In genomic region chr18:2979871-2980606, GRCh38 we compare ENCODE assay signal across 9 cellular contexts. TPM values are rescaled to one million over a fixed set of nuclear protein-coding genes. Genes with fewer than 3 reads are reported as not detected.
DNase-seq lines count a peak whose midpoint lies in the region; ATAC-seq, FAIRE-seq and TF ChIP-seq lines count a peak whose summit lies in the region.
"Had no signal": no experiment of that assay in that cellular context is flagged by ENCODE, and none has a peak within 500 bp of the region (broad histone marks: within the 10 kb centered on the region; RNA-seq: fewer than 3 reads in every experiment).

No MANE protein-coding gene starts in this region.

- peaks cover 18% of the 10 kb centered on the region for H4K20me1 ChIP-seq in K562 (replicated peaks; ENCODE audit: control insufficient read depth, insufficient read depth, low read length)

- POLR2A ChIA-PET in K562 (lab: Yijun Ruan, JAX), result interaction anchor here (0.5 to 2.6 kb wide), 11 partner anchors 9 to 267 kb away, joined by 3 to 10 read pairs (median 3); no protein-coding TSS in a partner anchor
- POLR2A ChIA-PET in naive thymus-derived CD4-positive, alpha-beta T cell (lab: Charles Lee), result interaction anchor here (0.7 to 14.4 kb wide), 11 partner anchors 12 to 84 kb away, joined by 3 to 335 read pairs (median 4); no protein-coding TSS in a partner anchor

- H3K4me2 ChIP-seq in K562 (ENCODE audit: insufficient read depth, low read length), result peak overlapping the region; percentile 9; the same call in 1 of the 2 replicates

- in situ Hi-C loops in K562 (cut with MboI), result no loop called here

- TF ChIP-seq RAD21 in K562 (CRISPR knock-in tag; conservative IDR thresholded peaks at IDR 0.05 in 1 of 2, IDR thresholded peaks at IDR 0.05 in 1 of 2), result no peak

- H3K9me1 ChIP-seq in K562 (ENCODE audit: control insufficient read depth, insufficient read depth, low read length), result peaks cover 4% of the 10 kb centered on the region

- ATAC-seq in K562, result peak; percentile 15
- peak; percentile 60 for ATAC-seq in naive thymus-derived CD4-positive, alpha-beta T cell

- no peaks in the 10 kb centered on the region for H3K27me3 Mint-ChIP-seq in Calu3 (ENCODE audit: unreplicated experiment)
- no peaks in the 10 kb centered on the region for H3K27me3 Mint-ChIP-seq in naive thymus-derived CD4-positive, alpha-beta T cell

- H3K9ac ChIP-seq in K562 (ENCODE audit: insufficient read depth in 1 of 2, low read depth in 2 of 2, low read length in 2 of 2), result no peak overlapping the region

- no peak for TF ChIP-seq POLR2A in K562 (conservative IDR thresholded peaks at IDR 0.05)

- H3K4me3 ChIP-seq in HL-60 (replicated peaks; ENCODE audit: insufficient read depth, low read length) (no peak overlapping the region), K562 (no peak overlapping the region)
- H3K4me3 ChIP-seq in naive thymus-derived CD4-positive, alpha-beta T cell (ENCODE audit: low read length), result peak overlapping the region; percentile 69

- no peaks in the 10 kb centered on the region for H3K9me3 ChIP-seq in K562 (replicated peaks; ENCODE audit: control insufficient read depth, insufficient read depth, low read depth, low read length)
- no peaks in the 10 kb centered on the region for H3K9me3 ChIP-seq in naive thymus-derived CD4-positive, alpha-beta T cell (ENCODE audit: control insufficient read depth in 2 of 3, low read length in 3 of 3)

- TF ChIP-seq EP300 in K562 (IDR thresholded peaks at IDR 0.05; ENCODE audit: low read length), result no peak

- H3K27ac Mint-ChIP-seq in Calu3 (ENCODE audit: unreplicated experiment), result peak overlapping the region; percentile 76
- peak overlapping the region; percentile 88 to 98 (median 94) for H3K27ac Mint-ChIP-seq in naive thymus-derived CD4-positive, alpha-beta T cell

- CTCF ChIA-PET in Calu3 (lab: Charles Lee) (interaction anchor here (1.7 kb wide), 1 partner anchor 32 kb away, joined by 4 read pairs; no protein-coding TSS in a partner anchor), K562 (lab: Yijun Ruan, JAX; ENCODE audit: low intra/inter-chr PET ratio) (no interaction called here)
- CTCF ChIA-PET in naive thymus-derived CD4-positive, alpha-beta T cell (lab: Charles Lee), result interaction anchor here (0.8 to 2.5 kb wide), 11 partner anchors 9 to 266 kb away, joined by 3 to 17 read pairs (median 4); no protein-coding TSS in a partner anchor

- intact Hi-C loops in Calu3 (cut with micrococcal nuclease; ENCODE audit: unreplicated experiment), result loop anchor here (10.0 kb wide), 1 partner anchor 225 kb away; no protein-coding TSS in a partner anchor
- intact Hi-C loops in K562 (cut with micrococcal nuclease), result loop anchor here (5.0 kb wide), 1 partner anchor 33 kb away; no protein-coding TSS in a partner anchor
- intact Hi-C loops in naive thymus-derived CD4-positive, alpha-beta T cell (cut with micrococcal nuclease), result loop anchor here (1.0 to 5.0 kb wide), 2 partner anchors 8 to 472 kb away; partner anchors contain the start of gene TGIF1 (in 1 of the 2)

- H3K9me3 Mint-ChIP-seq in Calu3 (ENCODE audit: low read depth, unreplicated experiment), result peaks cover 2% of the 10 kb centered on the region
- H3K9me3 Mint-ChIP-seq in naive thymus-derived CD4-positive, alpha-beta T cell, result no peaks in the 10 kb centered on the region

- peaks cover 9% of the 10 kb centered on the region for H3K36me3 Mint-ChIP-seq in Calu3 (ENCODE audit: insufficient read depth, unreplicated experiment)
- peaks cover 0 to 41% (median 10%) of the 10 kb centered on the region in 5 donors for H3K36me3 Mint-ChIP-seq in naive thymus-derived CD4-positive, alpha-beta T cell

- no peak for FAIRE-seq in K562 (lab: Jason Lieb, UNC)
- FAIRE-seq: colon had no signal

- H3K4me3 Mint-ChIP-seq in Calu3 (ENCODE audit: low read depth, unreplicated experiment), result peak overlapping the region; percentile 8
- H3K4me3 Mint-ChIP-seq in naive thymus-derived CD4-positive, alpha-beta T cell, result peak overlapping the region; percentile 78 to 94 (median 84)

- H3K4me1 Mint-ChIP-seq in Calu3 (ENCODE audit: low read depth, unreplicated experiment), result peaks cover 79% of the 10 kb centered on the region
- peaks cover 60 to 85% (median 76%) of the 10 kb centered on the region in 7 donors for H3K4me1 Mint-ChIP-seq in naive thymus-derived CD4-positive, alpha-beta T cell

- DNase-seq in Calu3 (peak; percentile 24), HL-60 (ENCODE audit: low read depth in 1 of 2, low spot score in 1 of 2) (peak in 1 of 2 experiments; percentile 63), K562 (ENCODE audit: extremely low read depth in 1 of 4, low spot score in 3 of 4) (no peak), hypothalamus (lab: John Stamatoyannopoulos, UW) (no peak), NCI-H526 treated with DMSO at 0.1 percent for 48 hours (lab: John Stamatoyannopoulos, UW) (no peak), NCI-H2196 (lab: John Stamatoyannopoulos, UW; ENCODE audit: unreplicated experiment) (no peak)
- peak in 3 of 9 donors; percentile 46 to 49 (median 49) for DNase-seq in naive thymus-derived CD4-positive, alpha-beta T cell
- no peak for DNase-seq in stimulated activated CD4-positive, alpha-beta T cell treated with anti-CD3 and anti-CD28 coated beads, Interleukin-4, amount 100 ng/mL, for 24 hours

- H3K79me2 ChIP-seq in K562 (ENCODE audit: control insufficient read depth, insufficient read depth, low read length), result peaks cover 97% of the 10 kb centered on the region

- peaks cover 9 to 54% of the 10 kb centered on the region in 2 experiments; a peak in 4 of 5 replicates for H3K4me1 ChIP-seq in K562 (replicated peaks in 1 of 2; ENCODE audit: control insufficient read depth in 2 of 2, insufficient read depth in 2 of 2, low read length in 2 of 2)
- peaks cover 60 to 61% of the 10 kb centered on the region in 2 donors for H3K4me1 ChIP-seq in naive thymus-derived CD4-positive, alpha-beta T cell (ENCODE audit: control insufficient read depth in 2 of 2, insufficient read depth in 2 of 2, low read length in 2 of 2)

- TF ChIP-seq CTCF in Calu3 (IDR thresholded peaks at IDR 0.05; ENCODE audit: unreplicated experiment) (no peak), HL-60 (IDR thresholded peaks at IDR 0.05; ENCODE audit: insufficient read depth, low read length) (no peak), K562 (IDR thresholded peaks at IDR 0.05 in 2 of 3, conservative IDR thresholded peaks at IDR 0.05 in 1 of 3; ENCODE audit: insufficient read depth in 2 of 3, low read depth in 1 of 3, low read length in 3 of 3) (no peak)

- H2AFZ ChIP-seq in K562 (ENCODE audit: low read depth, low read length), result no peak overlapping the region

- BruUV-seq in Calu3 (replicated peaks; lab: Mats Ljungman, UMichigan) (no TSS peak), K562 (replicated peaks; lab: Mats Ljungman, UMichigan) (no TSS peak)

- no peaks in the 10 kb centered on the region for H3K27me3 ChIP-seq in HL-60 (ENCODE audit: insufficient read depth, poor library complexity, severe bottlenecking)
- no peaks in the 10 kb centered on the region for H3K27me3 ChIP-seq in K562 (ENCODE audit: control insufficient read depth in 2 of 2, insufficient read depth in 2 of 2, low read length in 2 of 2)
- no peaks in the 10 kb centered on the region for H3K27me3 ChIP-seq in naive thymus-derived CD4-positive, alpha-beta T cell (ENCODE audit: control insufficient read depth in 2 of 2, insufficient read depth in 2 of 2, low read length in 2 of 2)

- peak overlapping the region; percentile 33 for H3K27ac ChIP-seq in HL-60 (replicated peaks)
- 0 out of 3 replicates have a peak overlapping the region, but pooled peaks have one; percentile 12 for H3K27ac ChIP-seq in K562 (ENCODE audit: extremely low read depth, low read depth, low read length)
- peak overlapping the region; percentile 76 for H3K27ac ChIP-seq in naive thymus-derived CD4-positive, alpha-beta T cell (ENCODE audit: low read depth, low read length)

- H3K36me3 ChIP-seq in K562 (ENCODE audit: control insufficient read depth, insufficient read depth, low read length), result peaks cover 3% of the 10 kb centered on the region; the same call in 1 of the 3 replicates
- H3K36me3 ChIP-seq in naive thymus-derived CD4-positive, alpha-beta T cell (ENCODE audit: control insufficient read depth in 2 of 3, insufficient read depth in 3 of 3, low read length in 3 of 3), result no peaks in the 10 kb centered on the region

- 26% methylated on average over 5 of the region's 5 CpGs for WGBS in K562 (ENCODE audit: insufficient coverage, low coverage, missing lambda C conversion rate)

TF ChIP-seq in K562, 482 proteins besides CTCF, POLR2A, EP300 and RAD21 (continues in another document):
- peak; percentile 86 for TF ChIP-seq NFIC (IDR thresholded peaks at IDR 0.05)
- no peak for TF ChIP-seq TOE1 (IDR thresholded peaks at IDR 0.05; ENCODE audit: borderline replicate concordance)
- TF ChIP-seq TOE1 (CRISPR knock-in tag; IDR thresholded peaks at IDR 0.05; ENCODE audit: borderline replicate concordance, low read depth), result 0 out of 2 replicates have a peak, but pooled peaks have one; percentile 12

RNA-seq across cellular contexts. Expression of gene LPIN2, which starts 32.9 kb away (rescaled TPM):
- total RNA-seq in Calu3 (2022) (15.7 and 15.9 TPM in 2 replicates), K562 (2014; rRNA removed) (21.0 and 23.3 TPM in 2 replicates), K562 (2014; rRNA removed; fragmentation: Illumina TruSeq; extraction: Trizol) (20.6 and 23.5 TPM in 2 replicates), K562 (2015; rRNA removed; fragmentation: Illumina TruSeq; extraction: Trizol) (24.3 and 25.3 TPM in 2 replicates), K562 (2021) (26.1 and 31.7 TPM in 2 replicates)
- 45.6 and 69.6 TPM in 2 replicates for total RNA-seq in K562 (2011; cell fraction: chromatin; rRNA removed; ENCODE audit: low replicate concordance)
- total RNA-seq in K562 (2011; cell fraction: nucleolus; rRNA removed), result 29.0 and 29.5 TPM in 2 replicates
- total RNA-seq in K562 (2011; cell fraction: nucleoplasm; rRNA removed), result 35.7 and 37.3 TPM in 2 replicates
- polyA plus RNA-seq in K562 (2011; rRNA removed) (33.2 and 34.8 TPM in 2 replicates), K562 (2014; fragmentation: Illumina TruSeq; extraction: Trizol) (24.2 and 30.3 TPM in 2 replicates), K562 (2014; fragmentation: Nextera tagmentation; extraction: Ambion mirVana) (1 to 10 TPM; 5.2 to 7.6 TPM), K562 (2014; rRNA removed) (23.0 and 24.6 TPM in 2 replicates)
- polyA plus RNA-seq in K562 (2011; cell fraction: cytosol; rRNA removed), result 17.2 and 25.7 TPM in 2 replicates
- polyA plus RNA-seq in K562 (2011; cell fraction: nucleus; rRNA removed), result 37.4 and 44.9 TPM in 2 replicates
- polyA plus RNA-seq in K562 (2012), result 18.3 and 28.4 TPM in 2 replicates
- 41.5 and 47.0 TPM in 2 replicates for polyA minus RNA-seq in K562 (2011; rRNA and poly(A)+ RNA removed)
- 22.2 and 22.3 TPM in 2 replicates for polyA minus RNA-seq in K562 (2011; cell fraction: cytosol; rRNA and poly(A)+ RNA removed)
- polyA minus RNA-seq in K562 (2011; cell fraction: nucleus; rRNA and poly(A)+ RNA removed), result 20.3 and 39.2 TPM in 2 replicates
- 100 to 1,000 TPM in 1 of 5 experiments, 10 to 100 TPM in 4; 58.8 to 133 (median 73.6) TPM for total RNA-seq in naive thymus-derived CD4-positive, alpha-beta T cell
- 10 to 100 TPM; 63.7 to 73.1 TPM for polyA plus RNA-seq in naive thymus-derived CD4-positive, alpha-beta T cell

Comparison
In these comparisons a context has a peak if more than half of its experiments do, and no peak if none do; other contexts are left out.
1. H3K27ac ChIP-seq: peak in every context shown above with its lines; median percentile 76 in naive thymus-derived CD4-positive, alpha-beta T cell; 33 in HL-60; 12 in K562.